17 cellular contexts compared by ENCODE assay signal in genomic region chrX:41412261-41413167, GRCh38. TPM values are rescaled to one million over a fixed set of nuclear protein-coding genes. Genes with fewer than 3 reads are reported as not detected.
DNase-seq lines count a peak whose midpoint lies in the region; ATAC-seq, FAIRE-seq and TF ChIP-seq lines count a peak whose summit lies in the region.
"Had no signal": no experiment of that assay in that cellular context is flagged by ENCODE, and none has a peak within 500 bp of the region (broad histone marks: within the 10 kb centered on the region; RNA-seq: fewer than 3 reads in every experiment).

No MANE protein-coding gene starts in this region.

- ATAC-seq in K562 (peak; percentile 59), lower lobe of right lung (no peak)

- no peak overlapping the region for H2BK20ac ChIP-seq in H9 (ENCODE audit: low read depth, low read length, poor library complexity, severe bottlenecking)

- peak overlapping the region; percentile 3 for H3K27ac ChIP-seq in H9 (ENCODE audit: insufficient read length, low read depth, low read length)
- no peak overlapping the region for H3K27ac ChIP-seq in K562 (ENCODE audit: extremely low read depth, low read depth, low read length)
- H3K27ac ChIP-seq in lower lobe of right lung = no peak overlapping the region
- H3K27ac ChIP-seq: skin epidermis had no signal

- H3K23ac ChIP-seq in H9 (ENCODE audit: insufficient read length, low read depth, low read length) = no peak overlapping the region

- H3K36me3 Mint-ChIP-seq in H9 (ENCODE audit: insufficient read depth in 1 of 3, low read depth in 3 of 3) = peaks cover 4 to 10% (median 4%) of the 10 kb centered on the region in 3 experiments

- no peak for TF ChIP-seq EP300 in K562 (IDR thresholded peaks at IDR 0.05; ENCODE audit: low read length)

- TF ChIP-seq CTCF in H9 (conservative IDR thresholded peaks at IDR 0.05) (peak; percentile 12; the same call in 1 of the 3 replicates), K562 (IDR thresholded peaks at IDR 0.05 in 2 of 3, conservative IDR thresholded peaks at IDR 0.05 in 1 of 3; ENCODE audit: insufficient read depth in 2 of 3, low read depth in 1 of 3, low read length in 3 of 3) (0 out of 6 replicates have a peak, but pooled peaks of 1 of the 3 experiments have one; percentile 1), lower lobe of right lung (IDR thresholded peaks at IDR 0.05) (no peak), GM10266 (IDR thresholded peaks at IDR 0.05; ENCODE audit: control insufficient read depth, insufficient read depth, low read depth, missing control alignments) (no peak)

- intact Hi-C loops in K562 (cut with micrococcal nuclease) (no loop called here), lower lobe of right lung (cut with DNase I) (no loop called here)

- H3K79me1 ChIP-seq in H9 (ENCODE audit: insufficient read depth, low read depth, low read length, poor library complexity, severe bottlenecking) = no peaks in the 10 kb centered on the region

- no peak overlapping the region for H3K18ac ChIP-seq in H9 (ENCODE audit: insufficient read length, low read depth, low read length)

- FAIRE-seq in K562 (lab: Jason Lieb, UNC) = no peak
- FAIRE-seq: astrocyte had no signal

- no peaks in the 10 kb centered on the region for H3K9me1 ChIP-seq in K562 (ENCODE audit: control insufficient read depth, insufficient read depth, low read length)

- no peak overlapping the region for H3K14ac ChIP-seq in H9 (ENCODE audit: insufficient read depth, low read length)

- POLR2A ChIA-PET in K562 (lab: Yijun Ruan, JAX) = no interaction called here

- H3K27me3 ChIP-seq in H9 (ENCODE audit: insufficient read depth, low read length) (no peaks in the 10 kb centered on the region), K562 (ENCODE audit: control insufficient read depth in 2 of 2, insufficient read depth in 2 of 2, low read length in 2 of 2) (no peaks in the 10 kb centered on the region), lower lobe of right lung (ENCODE audit: low read depth) (no peaks in the 10 kb centered on the region)

- no peak for TF ChIP-seq RAD21 in K562 (CRISPR knock-in tag; conservative IDR thresholded peaks at IDR 0.05 in 1 of 2, IDR thresholded peaks at IDR 0.05 in 1 of 2)

- H3K27me3 Mint-ChIP-seq in H9 (ENCODE audit: low read depth) = no peaks in the 10 kb centered on the region

- CTCF ChIA-PET in K562 (lab: Yijun Ruan, JAX; ENCODE audit: low intra/inter-chr PET ratio) = no interaction called here

- no TSS peak for BruUV-seq in K562 (replicated peaks; lab: Mats Ljungman, UMichigan)

- no peak overlapping the region for H4K5ac ChIP-seq in H9 (ENCODE audit: insufficient read length, low read depth, low read length)

- no peak overlapping the region for H2AK5ac ChIP-seq in H9 (ENCODE audit: insufficient read length, low read length)

- no peak overlapping the region for H3K4me3 Mint-ChIP-seq in H9

- H3K9me3 ChIP-seq in H9 (ENCODE audit: control insufficient read depth, low read depth, low read length) (no peaks in the 10 kb centered on the region), K562 (replicated peaks; ENCODE audit: control insufficient read depth, insufficient read depth, low read depth, low read length) (no peaks in the 10 kb centered on the region), lower lobe of right lung (no peaks in the 10 kb centered on the region)

- H2AFZ ChIP-seq in H9 (ENCODE audit: low read length) (no peak overlapping the region), K562 (ENCODE audit: low read depth, low read length) (no peak overlapping the region)

- no peak overlapping the region for H3K9ac ChIP-seq in H9 (ENCODE audit: extremely low read depth, insufficient read length, low read length)
- H3K9ac ChIP-seq in K562 (ENCODE audit: insufficient read depth in 1 of 2, low read depth in 2 of 2, low read length in 2 of 2) = no peak overlapping the region

- H3K56ac ChIP-seq in H9 (ENCODE audit: insufficient read length, low read depth, low read length) = no peak overlapping the region

- no peak overlapping the region for H3K4ac ChIP-seq in H9 (ENCODE audit: low read depth, low read length)

- H3T11ph ChIP-seq in H9 (ENCODE audit: low read length) = no peak overlapping the region

- DNase-seq in NCI-H748 (lab: John Stamatoyannopoulos, UW; ENCODE audit: unreplicated experiment) = peak; percentile 40
- DNase-seq in NCI-H748 treated with DMSO at 0.1 percent for 48 hours (lab: John Stamatoyannopoulos, UW) = no peak
- no peak for DNase-seq in H9
- peak in 1 of 4 experiments; percentile 4 for DNase-seq in K562 (ENCODE audit: extremely low read depth in 1 of 4, low spot score in 3 of 4)
- DNase-seq in lower lobe of right lung = peak; percentile 47
- no peak for DNase-seq in GM10266 (ENCODE audit: extremely low spot score)
- no peak for DNase-seq in NCI-H82 (lab: John Stamatoyannopoulos, UW)
- no peak for DNase-seq in HK-2 (ENCODE audit: unreplicated experiment)
- DNase-seq: ACHN; activated gamma-delta T cell treated with Interleukin-2 at 50 U/mL for 16 hours; mesendoderm; NCI-H187; NK-92 treated with Interleukin-12 subunit alpha and Interleukin-12 subunit beta, amount 100 ng/mL, for 24 hours had no signal

- H3K4me1 ChIP-seq in H9 (ENCODE audit: insufficient read depth, low read length) = no peaks in the 10 kb centered on the region
- no peaks in the 10 kb centered on the region; a peak in 1 of 5 replicates for H3K4me1 ChIP-seq in K562 (replicated peaks in 1 of 2; ENCODE audit: control insufficient read depth in 2 of 2, insufficient read depth in 2 of 2, low read length in 2 of 2)
- no peaks in the 10 kb centered on the region for H3K4me1 ChIP-seq in lower lobe of right lung

- no peaks in the 10 kb centered on the region for H4K20me1 ChIP-seq in H9 (ENCODE audit: control insufficient read depth, insufficient read depth, insufficient read length)
- H4K20me1 ChIP-seq in K562 (replicated peaks; ENCODE audit: control insufficient read depth, insufficient read depth, low read length) = no peaks in the 10 kb centered on the region

- no peaks in the 10 kb centered on the region for H3K79me2 ChIP-seq in H9 (ENCODE audit: insufficient read depth, low read length)
- H3K79me2 ChIP-seq in K562 (ENCODE audit: control insufficient read depth, insufficient read depth, low read length) = no peaks in the 10 kb centered on the region

- no peak overlapping the region for H4K91ac ChIP-seq in H9 (ENCODE audit: insufficient read length, low read depth, low read length)

- H2BK15ac ChIP-seq in H9 (ENCODE audit: low read depth, low read length) = no peak overlapping the region

- no peak overlapping the region for H3K27ac Mint-ChIP-seq in H9

- no peaks in the 10 kb centered on the region for H3K36me3 ChIP-seq in K562 (ENCODE audit: control insufficient read depth, insufficient read depth, low read length)
- H3K36me3 ChIP-seq in lower lobe of right lung = no peaks in the 10 kb centered on the region

- no CpG with 5 or more reads among the region's 11 CpGs for WGBS in H9 (ENCODE audit: extremely low coverage, insufficient read length, low lambda C conversion rate)
- 45% methylated on average over 10 of the region's 11 CpGs for WGBS in K562 (ENCODE audit: insufficient coverage, low coverage, missing lambda C conversion rate)

- no peak overlapping the region for H4K8ac ChIP-seq in H9 (replicated peaks; ENCODE audit: insufficient read length, low read depth, low read length)

- H3K4me1 Mint-ChIP-seq in H9 = peaks cover 0 to 4% of the 10 kb centered on the region in 2 experiments; a peak in 1 of 4 replicates

- H3K23me2 ChIP-seq in H9 (ENCODE audit: insufficient read length, low read depth, low read length, poor library complexity, severe bottlenecking) = no peaks in the 10 kb centered on the region

- H2BK12ac ChIP-seq in H9 (ENCODE audit: insufficient read length, low read depth, low read length) = no peak overlapping the region

- no peak overlapping the region for H2BK5ac ChIP-seq in H9 (ENCODE audit: insufficient read length, low read length)

- no peak overlapping the region for H3K4me3 ChIP-seq in K562
- H3K4me3 ChIP-seq in lower lobe of right lung = no peak overlapping the region
- H3K4me3 ChIP-seq: skin epidermis had no signal

- in situ Hi-C loops in K562 (cut with MboI) = no loop called here

- TF ChIP-seq POLR2A in K562 (conservative IDR thresholded peaks at IDR 0.05) = no peak

- peaks cover 54 to 57% of the 10 kb centered on the region in 2 experiments for H3K9me3 Mint-ChIP-seq in H9

- H2BK120ac ChIP-seq in H9 (ENCODE audit: low read depth, low read length, poor library complexity, severe bottlenecking) = no peak overlapping the region

- H3K4me2 ChIP-seq in H9 (ENCODE audit: insufficient read depth, insufficient read length, low read length) (no peak overlapping the region), K562 (ENCODE audit: insufficient read depth, low read length) (no peak overlapping the region)

RNA-seq across cellular contexts. Expression of gene NYX, which starts 34.6 kb away (rescaled TPM):
- total RNA-seq in H9 (2021) = not detected in 2 replicates
- not detected in 2 replicates for total RNA-seq in K562 (2011; cell fraction: chromatin; rRNA removed; ENCODE audit: low replicate concordance)
- not detected in 2 replicates for total RNA-seq in K562 (2011; cell fraction: nucleolus; rRNA removed)
- total RNA-seq in K562 (2011; cell fraction: nucleoplasm; rRNA removed) = not detected in 2 replicates
- total RNA-seq in K562 (2014; rRNA removed) = not detected in 2 replicates
- total RNA-seq in K562 (2014; rRNA removed; fragmentation: Illumina TruSeq; extraction: Trizol) = not detected in 2 replicates
- not detected in 2 replicates for total RNA-seq in K562 (2015; rRNA removed; fragmentation: Illumina TruSeq; extraction: Trizol)
- total RNA-seq in K562 (2021) = not detected in 2 replicates
- not detected in 2 replicates for polyA plus RNA-seq in K562 (2011; rRNA removed)
- polyA plus RNA-seq in K562 (2011; cell fraction: cytosol; rRNA removed) = not detected in 2 replicates
- not detected in 2 replicates for polyA plus RNA-seq in K562 (2011; cell fraction: nucleus; rRNA removed)
- polyA plus RNA-seq in K562 (2012) = not detected in 2 replicates
- not detected in 2 replicates for polyA plus RNA-seq in K562 (2014; fragmentation: Illumina TruSeq; extraction: Trizol)
- polyA plus RNA-seq in K562 (2014; fragmentation: Nextera tagmentation; extraction: Ambion mirVana) = not detected
- polyA plus RNA-seq in K562 (2014; rRNA removed) = not detected in 2 replicates
- polyA minus RNA-seq in K562 (2011; rRNA and poly(A)+ RNA removed) = not detected in 2 replicates
- polyA minus RNA-seq in K562 (2011; cell fraction: cytosol; rRNA and poly(A)+ RNA removed) = not detected in 2 replicates
- not detected in 2 replicates for polyA minus RNA-seq in K562 (2011; cell fraction: nucleus; rRNA and poly(A)+ RNA removed)
- total RNA-seq in lower lobe of right lung = not detected
- total RNA-seq: activated CD8-positive, alpha-beta memory T cell treated with anti-CD3 and anti-CD28 coated beads for 36 hours; astrocyte; fibroblast of villous mesenchyme had no signal

Comparison
In these comparisons a context has a peak if more than half of its experiments do, and no peak if none do; other contexts are left out.
1. DNase-seq: peak in NCI-H748 (single experiment) and lower lobe of right lung (single experiment); none in NCI-H748 treated with DMSO at 0.1 percent for 48 hours (single experiment), H9 (single experiment), GM10266 (single experiment), NCI-H82 (single experiment) and HK-2 (single experiment).